Comparison of ENCODE assay signal across 9 cellular contexts in the genomic region with DNA sequence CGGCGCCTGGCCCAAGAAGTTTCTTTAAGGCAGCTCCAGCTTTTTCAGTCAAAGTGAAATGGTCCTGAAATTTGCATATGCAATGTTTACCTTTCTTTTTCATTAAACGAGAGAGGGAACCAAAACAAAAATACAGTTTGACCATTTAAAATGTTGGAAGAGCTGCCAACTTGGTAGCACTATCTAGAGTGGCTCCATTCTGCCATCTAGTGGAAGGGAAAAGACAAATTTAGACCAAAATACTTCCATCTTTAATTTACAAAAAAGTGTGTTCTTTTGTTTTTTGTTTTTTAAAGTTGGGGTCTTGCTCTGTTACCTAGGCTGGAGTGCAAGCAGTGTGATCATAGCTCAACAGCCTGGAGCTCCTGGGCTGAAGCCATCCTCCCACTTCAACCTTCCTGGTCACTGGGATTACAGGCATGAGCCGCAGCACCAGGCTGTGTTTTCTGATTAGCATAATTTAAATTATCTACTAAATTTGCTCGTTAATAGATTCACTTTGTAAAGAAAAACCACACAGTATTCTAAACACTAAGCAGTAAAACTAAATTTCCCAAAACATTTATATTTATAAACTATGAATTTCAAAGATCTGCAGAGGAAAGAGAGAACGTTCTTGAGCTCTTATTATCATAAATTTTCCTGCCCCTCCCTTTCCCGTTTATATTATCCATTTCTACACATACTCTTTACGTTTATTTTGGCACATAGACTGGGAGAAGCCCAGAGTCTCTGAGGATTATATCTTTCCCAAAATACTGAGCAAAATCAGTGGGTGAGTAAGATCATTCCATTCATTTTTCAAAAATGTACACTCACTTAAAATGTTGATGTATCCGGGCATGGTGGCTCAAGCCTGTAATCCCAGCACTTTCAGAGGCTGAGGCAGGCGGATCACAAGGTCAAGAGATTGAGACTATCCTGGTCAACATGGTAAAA. TPM values are rescaled to one million over a fixed set of nuclear protein-coding genes. Genes with fewer than 3 reads are reported as not detected.
DNase-seq lines count a peak whose midpoint lies in the region; ATAC-seq and TF ChIP-seq lines count a peak whose summit lies in the region.
"Had no signal": no experiment of that assay in that cellular context is flagged by ENCODE, and none has a peak within 500 bp of the region (broad histone marks: within the 10 kb centered on the region; RNA-seq: fewer than 3 reads in every experiment).

No MANE protein-coding gene starts in this region.

- H3K4me1 ChIP-seq in heart right ventricle (peaks cover 0 to 22% (median 5%) of the 10 kb centered on the region in 9 donors), tibial nerve (peaks cover 0 to 26% (median 11%) of the 10 kb centered on the region in 4 donors)

- no peak overlapping the region for H3K27ac ChIP-seq in heart right ventricle
- H3K27ac ChIP-seq in tibial nerve: no peak overlapping the region

- H3K27me3 ChIP-seq in heart right ventricle (peaks cover 0 to 33% (median 26%) of the 10 kb centered on the region in 7 donors), tibial nerve (peaks cover 0 to 27% of the 10 kb centered on the region in 2 donors)

- 41 to 43% methylated on average over 10 of the region's 10 CpGs for WGBS in heart right ventricle, 2 donors
- 36 to 41% methylated on average over 10 of the region's 10 CpGs for WGBS in tibial nerve, 2 donors

- TF ChIP-seq CTCF in heart right ventricle (IDR thresholded peaks at IDR 0.05) (peak; percentile 37 to 77 (median 72)), tibial nerve (IDR thresholded peaks at IDR 0.05) (peak; percentile 42 to 69 (median 50))
- peak; percentile 64 for TF ChIP-seq CTCF in activated CD8-positive, alpha-beta T cell treated with anti-CD3 and anti-CD28 coated beads for 36 hours (IDR thresholded peaks at IDR 0.05)

- peaks cover 16% of the 10 kb centered on the region for H3K36me3 Mint-ChIP-seq in activated CD8-positive, alpha-beta T cell treated with anti-CD3 and anti-CD28 coated beads for 36 hours (ENCODE audit: low read depth)

- H3K27ac Mint-ChIP-seq in activated CD8-positive, alpha-beta T cell treated with anti-CD3 and anti-CD28 coated beads for 36 hours: no peak overlapping the region
- H3K27ac Mint-ChIP-seq: dendritic cell treated with granulocyte-macrophage colony-stimulating factor and Interleukin-4, amounts not matched to agents 40 ng/mL and 50 ng/mL, for 4 days had no signal

- CTCF ChIA-PET in activated CD8-positive, alpha-beta T cell treated with anti-CD3 and anti-CD28 coated beads for 36 hours (lab: Charles Lee): interaction anchor here (0.7 to 9.0 kb wide), 41 partner anchors 9 to 895 kb away, joined by 3 to 129 read pairs (median 4); partner anchors contain the start of genes ADIPOQ, AHSG, DNAJB11 and RFC4

- peak in 1 of 8 donors; percentile 49 for ATAC-seq in heart right ventricle
- no peak for ATAC-seq in left cardiac atrium
- ATAC-seq in activated CD8-positive, alpha-beta T cell treated with anti-CD3 and anti-CD28 coated beads for 36 hours: no peak

- TF ChIP-seq POLR2A in tibial nerve (IDR thresholded peaks at IDR 0.05): no peak

- no peak for TF ChIP-seq EP300 in tibial nerve (IDR thresholded peaks at IDR 0.05)

- H3K4me3 Mint-ChIP-seq in activated CD8-positive, alpha-beta T cell treated with anti-CD3 and anti-CD28 coated beads for 36 hours: no peak overlapping the region

- H3K9me3 ChIP-seq in heart right ventricle (no peaks in the 10 kb centered on the region), tibial nerve (no peaks in the 10 kb centered on the region)

- intact Hi-C loops in heart right ventricle (cut with DNase I) (loop anchor here in 8 of 10 donors (2.0 to 5.0 kb wide), 3 partner anchors 204 to 209 kb away; partner anchors contain the start of gene AHSG (in 1 of the 8)), left cardiac atrium (cut with DNase I) (no loop called here)
- intact Hi-C loops in activated CD8-positive, alpha-beta T cell treated with anti-CD3 and anti-CD28 coated beads for 36 hours (cut with micrococcal nuclease): loop anchor here (5.0 kb wide), 1 partner anchor 204 kb away; no protein-coding TSS in a partner anchor

- H3K36me3 ChIP-seq in heart right ventricle (no peaks in the 10 kb centered on the region), tibial nerve (no peaks in the 10 kb centered on the region)

- no peaks in the 10 kb centered on the region for H3K9me3 Mint-ChIP-seq in activated CD8-positive, alpha-beta T cell treated with anti-CD3 and anti-CD28 coated beads for 36 hours
- H3K9me3 Mint-ChIP-seq: dendritic cell treated with granulocyte-macrophage colony-stimulating factor and Interleukin-4, amounts not matched to agents 40 ng/mL and 50 ng/mL, for 4 days had no signal

- DNase-seq in heart right ventricle (no peak), left cardiac atrium (no peak), NCI-H1694 (lab: John Stamatoyannopoulos, UW) (peak; percentile 44), iPS-NIHi7 (ENCODE audit: extremely low spot score) (peak; percentile 36), tibial nerve (ENCODE audit: low spot score in 2 of 2) (no peak), activated T-cell treated with anti-CD3 and anti-CD28 coated beads for 4 hours (no peak)
- no peak for DNase-seq in activated CD8-positive, alpha-beta T cell treated with anti-CD3 and anti-CD28 coated beads for 36 hours
- DNase-seq in activated naive CD4-positive, alpha-beta T cell (lab: John Stamatoyannopoulos, UW): no peak

- POLR2A ChIA-PET in activated CD8-positive, alpha-beta T cell treated with anti-CD3 and anti-CD28 coated beads for 36 hours (lab: Charles Lee): interaction anchor here (1.0 to 7.8 kb wide), 5 partner anchors 13 to 150 kb away, joined by 3 to 81 read pairs (median 3); partner anchors contain the start of gene EIF4A2

- peaks cover 23% of the 10 kb centered on the region for H3K4me1 Mint-ChIP-seq in activated CD8-positive, alpha-beta T cell treated with anti-CD3 and anti-CD28 coated beads for 36 hours (ENCODE audit: low read depth)

- H3K4me3 ChIP-seq in heart right ventricle (no peak overlapping the region), tibial nerve (no peak overlapping the region)

- H3K27me3 Mint-ChIP-seq in activated CD8-positive, alpha-beta T cell treated with anti-CD3 and anti-CD28 coated beads for 36 hours: peaks cover 5% of the 10 kb centered on the region

RNA-seq across cellular contexts. Expression of gene RFC4, which starts 15.4 kb away (rescaled TPM):
- 10 to 100 TPM in 1 of 10 donors, 1 to 10 TPM in 9; 5.8 to 10.6 (median 8.0) TPM for total RNA-seq in heart right ventricle
- 10 to 100 TPM in 1 of 2 donors, 1 to 10 TPM in 1; 9.4 to 18.8 TPM for polyA plus RNA-seq in heart right ventricle
- total RNA-seq in left cardiac atrium: 10 to 100 TPM in 1 of 2 donors, 1 to 10 TPM in 1; 9.6 to 12.0 TPM
- total RNA-seq in activated CD8-positive, alpha-beta T cell treated with anti-CD3 and anti-CD28 coated beads for 36 hours: 100 to 1,000 TPM; 110 to 125 TPM
- total RNA-seq in tibial nerve: 10 to 100 TPM in 3 of 4 donors, 1 to 10 TPM in 1; 5.4 to 14.2 (median 11.8) TPM

RNA-seq across cellular contexts. Expression of gene ADIPOQ, which starts 20.8 kb away (rescaled TPM):
- total RNA-seq in heart right ventricle (10 to 100 TPM in 4 of 10 donors, 1 to 10 TPM in 3, under 1 TPM in 2, not detected in 1; 0.39 to 47.0 (median 6.8) TPM), left cardiac atrium (100 to 1,000 TPM; 125 to 192 TPM), tibial nerve (100 to 1,000 TPM in 3 of 4 donors, 10 to 100 TPM in 1; 70.8 to 213 (median 172) TPM)
- polyA plus RNA-seq in heart right ventricle: 10 to 100 TPM in 1 of 2 donors, 1 to 10 TPM in 1; 6.5 to 17.2 TPM
- total RNA-seq in activated CD8-positive, alpha-beta T cell treated with anti-CD3 and anti-CD28 coated beads for 36 hours: not detected

RNA-seq across cellular contexts. Expression of gene EIF4A2, which starts 38.3 kb away (rescaled TPM):
- total RNA-seq in heart right ventricle: 100 to 1,000 TPM; 314 to 476 (median 439) TPM
- 100 to 1,000 TPM; 231 to 401 TPM for polyA plus RNA-seq in heart right ventricle
- 100 to 1,000 TPM; 260 to 342 TPM for total RNA-seq in left cardiac atrium
- total RNA-seq in activated CD8-positive, alpha-beta T cell treated with anti-CD3 and anti-CD28 coated beads for 36 hours: 100 to 1,000 TPM; 450 to 466 TPM
- 100 to 1,000 TPM; 285 to 465 (median 364) TPM for total RNA-seq in tibial nerve

Comparison
In these comparisons a context has a peak if more than half of its experiments do, and no peak if none do; other contexts are left out.
1. intact Hi-C loops: an anchor here in heart right ventricle (2.0 to 5.0 kb wide) and activated CD8-positive, alpha-beta T cell treated with anti-CD3 and anti-CD28 coated beads for 36 hours (5.0 kb wide); none called in left cardiac atrium.
2. DNase-seq: peak in NCI-H1694 (single experiment) and iPS-NIHi7 (single experiment); none in heart right ventricle (0 of 2), left cardiac atrium (single experiment), activated CD8-positive, alpha-beta T cell treated with anti-CD3 and anti-CD28 coated beads for 36 hours (single experiment), tibial nerve (0 of 2), activated T-cell treated with anti-CD3 and anti-CD28 coated beads for 4 hours (single experiment) and activated naive CD4-positive, alpha-beta T cell (0 of 4).
3. RNA of gene RFC4, which starts 15.4 kb away (total RNA-seq): 110 to 125 TPM in activated CD8-positive, alpha-beta T cell treated with anti-CD3 and anti-CD28 coated beads for 36 hours; 5.4 to 14.2 TPM in tibial nerve, 9.6 to 12.0 TPM in left cardiac atrium and 5.8 to 10.6 TPM in heart right ventricle; every median in the first group is over 4 times any median in the second.
4. Peak in every context shown above with its lines, with median percentiles within 50 percentile points of each other: CTCF ChIP-seq.